In genomic region chr4:102860928-102861327, GRCh38 we compare ENCODE assay signal across 1 cellular context.
TF ChIP-seq lines count a peak whose summit lies in the region.

No MANE protein-coding gene starts in this region.

TF ChIP-seq in HepG2, 621 proteins besides CTCF, POLR2A, EP300 and RAD21:
- TF ChIP-seq GABPA (IDR thresholded peaks at IDR 0.05; ENCODE audit: low read depth, low read length) (no peak), GABPA (CRISPR knock-in tag; IDR thresholded peaks at IDR 0.05; ENCODE audit: low read depth) (no peak), ZNF572 (CRISPR knock-in tag; IDR thresholded peaks at IDR 0.05) (no peak), FOXJ3 (CRISPR knock-in tag; IDR thresholded peaks at IDR 0.05; ENCODE audit: borderline replicate concordance) (no peak), ZFYVE20 (CRISPR knock-in tag; IDR thresholded peaks at IDR 0.05; ENCODE audit: borderline replicate concordance, low read depth) (no peak), HOXA3 (CRISPR knock-in tag; IDR thresholded peaks at IDR 0.05) (no peak), TRIM24 (CRISPR knock-in tag; IDR thresholded peaks at IDR 0.05) (no peak), ZNF251 (CRISPR knock-in tag; IDR thresholded peaks at IDR 0.05) (no peak), TEAD3 (CRISPR knock-in tag; optimal IDR thresholded peaks at IDR 0.05; ENCODE audit: borderline replicate concordance) (no peak), TERF1 (CRISPR knock-in tag; IDR thresholded peaks at IDR 0.05) (no peak), HNRNPL (IDR thresholded peaks at IDR 0.05; ENCODE audit: low read depth, low read length) (no peak), ZNF282 (IDR thresholded peaks at IDR 0.05; ENCODE audit: partially characterized antibody) (no peak)
- TF ChIP-seq, protein P1, sequence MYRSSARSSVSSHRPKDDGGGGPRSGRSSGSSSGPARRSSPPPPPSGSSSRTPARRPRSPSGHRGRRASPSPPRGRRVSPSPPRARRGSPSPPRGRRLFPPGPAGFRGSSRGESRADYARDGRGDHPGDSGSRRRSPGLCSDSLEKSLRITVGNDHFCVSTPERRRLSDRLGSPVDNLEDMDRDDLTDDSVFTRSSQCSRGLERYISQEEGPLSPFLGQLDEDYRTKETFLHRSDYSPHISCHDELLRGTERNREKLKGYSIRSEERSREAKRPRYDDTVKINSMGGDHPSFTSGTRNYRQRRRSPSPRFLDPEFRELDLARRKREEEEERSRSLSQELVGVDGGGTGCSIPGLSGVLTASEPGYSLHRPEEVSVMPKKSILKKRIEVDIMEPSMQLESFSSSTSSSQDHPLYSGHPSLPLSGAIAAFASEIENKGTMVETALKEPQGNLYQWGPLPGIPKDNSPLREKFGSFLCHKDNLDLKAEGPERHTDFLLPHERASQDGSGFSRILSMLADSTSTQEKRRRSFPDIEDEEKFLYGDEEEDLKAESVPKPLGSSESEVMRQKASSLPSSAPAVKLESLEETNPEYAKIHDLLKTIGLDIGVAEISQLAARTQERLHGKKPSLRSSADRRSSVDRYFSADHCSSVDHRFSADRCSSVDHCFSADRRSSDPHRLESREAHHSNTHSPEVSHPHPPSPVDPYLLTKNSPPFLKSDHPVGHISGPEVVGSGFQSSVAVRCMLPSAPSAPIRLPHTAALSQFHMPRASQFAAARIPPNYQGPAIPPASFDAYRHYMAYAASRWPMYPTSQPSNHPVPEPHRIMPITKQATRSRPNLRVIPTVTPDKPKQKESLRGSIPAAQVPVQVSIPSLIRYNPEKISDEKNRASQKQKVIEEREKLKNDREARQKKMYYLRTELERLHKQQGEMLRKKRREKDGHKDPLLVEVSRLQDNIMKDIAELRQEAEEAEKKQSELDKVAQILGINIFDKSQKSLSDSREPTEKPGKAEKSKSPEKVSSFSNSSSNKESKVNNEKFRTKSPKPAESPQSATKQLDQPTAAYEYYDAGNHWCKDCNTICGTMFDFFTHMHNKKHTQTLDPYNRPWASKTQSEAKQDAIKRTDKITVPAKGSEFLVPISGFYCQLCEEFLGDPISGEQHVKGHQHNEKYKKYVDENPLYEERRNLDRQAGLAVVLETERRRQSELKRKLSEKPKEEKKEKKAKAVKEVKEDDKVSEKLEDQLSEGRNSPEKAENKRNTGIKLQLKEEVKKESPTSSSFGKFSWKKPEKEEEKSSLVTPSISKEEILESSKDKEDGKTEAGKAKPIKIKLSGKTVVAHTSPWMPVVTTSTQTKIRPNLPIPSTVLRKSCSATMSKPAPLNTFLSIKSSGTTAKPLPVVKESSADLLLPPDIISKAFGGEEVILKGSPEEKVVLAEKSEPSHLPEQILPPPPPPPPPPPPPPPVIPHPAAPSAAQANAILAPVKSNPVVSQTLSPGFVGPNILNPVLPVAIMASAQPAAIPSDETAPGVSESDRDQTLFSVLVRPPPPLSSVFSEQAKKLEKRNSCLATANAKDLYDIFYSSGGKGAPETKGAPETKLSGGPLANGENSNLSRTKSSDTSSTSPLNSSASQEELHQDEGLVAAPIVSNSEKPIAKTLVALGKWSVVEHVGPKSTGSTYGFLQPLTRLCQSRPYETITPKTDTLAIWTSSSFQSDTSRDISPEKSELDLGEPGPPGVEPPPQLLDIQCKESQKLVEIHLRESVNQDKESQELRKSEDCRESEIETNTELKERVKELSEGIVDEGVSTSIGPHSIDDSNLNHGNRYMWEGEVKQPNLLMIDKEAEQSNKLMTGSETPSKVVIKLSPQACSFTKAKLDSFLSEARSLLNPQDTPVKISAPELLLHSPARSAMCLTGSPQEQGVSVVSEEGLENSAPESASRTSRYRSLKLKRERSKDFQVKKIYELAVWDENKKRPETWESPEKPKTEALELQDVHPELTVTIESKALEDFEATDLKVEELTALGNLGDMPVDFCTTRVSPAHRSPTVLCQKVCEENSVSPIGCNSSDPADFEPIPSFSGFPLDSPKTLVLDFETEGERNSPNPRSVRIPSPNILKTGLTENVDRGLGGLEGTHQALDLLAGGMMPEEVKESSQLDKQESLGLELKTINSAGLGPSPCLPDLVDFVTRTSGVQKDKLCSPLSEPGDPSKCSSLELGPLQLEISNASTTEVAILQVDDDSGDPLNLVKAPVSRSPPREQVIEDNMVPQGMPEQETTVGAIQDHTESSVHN (CRISPR knock-in tag; IDR thresholded peaks at IDR 0.05): no peak
- TF ChIP-seq, protein P2, sequence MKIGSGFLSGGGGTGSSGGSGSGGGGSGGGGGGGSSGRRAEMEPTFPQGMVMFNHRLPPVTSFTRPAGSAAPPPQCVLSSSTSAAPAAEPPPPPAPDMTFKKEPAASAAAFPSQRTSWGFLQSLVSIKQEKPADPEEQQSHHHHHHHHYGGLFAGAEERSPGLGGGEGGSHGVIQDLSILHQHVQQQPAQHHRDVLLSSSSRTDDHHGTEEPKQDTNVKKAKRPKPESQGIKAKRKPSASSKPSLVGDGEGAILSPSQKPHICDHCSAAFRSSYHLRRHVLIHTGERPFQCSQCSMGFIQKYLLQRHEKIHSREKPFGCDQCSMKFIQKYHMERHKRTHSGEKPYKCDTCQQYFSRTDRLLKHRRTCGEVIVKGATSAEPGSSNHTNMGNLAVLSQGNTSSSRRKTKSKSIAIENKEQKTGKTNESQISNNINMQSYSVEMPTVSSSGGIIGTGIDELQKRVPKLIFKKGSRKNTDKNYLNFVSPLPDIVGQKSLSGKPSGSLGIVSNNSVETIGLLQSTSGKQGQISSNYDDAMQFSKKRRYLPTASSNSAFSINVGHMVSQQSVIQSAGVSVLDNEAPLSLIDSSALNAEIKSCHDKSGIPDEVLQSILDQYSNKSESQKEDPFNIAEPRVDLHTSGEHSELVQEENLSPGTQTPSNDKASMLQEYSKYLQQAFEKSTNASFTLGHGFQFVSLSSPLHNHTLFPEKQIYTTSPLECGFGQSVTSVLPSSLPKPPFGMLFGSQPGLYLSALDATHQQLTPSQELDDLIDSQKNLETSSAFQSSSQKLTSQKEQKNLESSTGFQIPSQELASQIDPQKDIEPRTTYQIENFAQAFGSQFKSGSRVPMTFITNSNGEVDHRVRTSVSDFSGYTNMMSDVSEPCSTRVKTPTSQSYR (CRISPR knock-in tag; IDR thresholded peaks at IDR 0.05; ENCODE audit: borderline replicate concordance): no peak
- TF ChIP-seq, protein P3, sequence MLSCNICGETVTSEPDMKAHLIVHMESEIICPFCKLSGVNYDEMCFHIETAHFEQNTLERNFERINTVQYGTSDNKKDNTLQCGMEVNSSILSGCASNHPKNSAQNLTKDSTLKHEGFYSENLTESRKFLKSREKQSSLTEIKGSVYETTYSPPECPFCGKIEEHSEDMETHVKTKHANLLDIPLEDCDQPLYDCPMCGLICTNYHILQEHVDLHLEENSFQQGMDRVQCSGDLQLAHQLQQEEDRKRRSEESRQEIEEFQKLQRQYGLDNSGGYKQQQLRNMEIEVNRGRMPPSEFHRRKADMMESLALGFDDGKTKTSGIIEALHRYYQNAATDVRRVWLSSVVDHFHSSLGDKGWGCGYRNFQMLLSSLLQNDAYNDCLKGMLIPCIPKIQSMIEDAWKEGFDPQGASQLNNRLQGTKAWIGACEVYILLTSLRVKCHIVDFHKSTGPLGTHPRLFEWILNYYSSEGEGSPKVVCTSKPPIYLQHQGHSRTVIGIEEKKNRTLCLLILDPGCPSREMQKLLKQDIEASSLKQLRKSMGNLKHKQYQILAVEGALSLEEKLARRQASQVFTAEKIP (CRISPR knock-in tag; IDR thresholded peaks at IDR 0.05; ENCODE audit: borderline replicate concordance): no peak
- TF ChIP-seq, protein P4, sequence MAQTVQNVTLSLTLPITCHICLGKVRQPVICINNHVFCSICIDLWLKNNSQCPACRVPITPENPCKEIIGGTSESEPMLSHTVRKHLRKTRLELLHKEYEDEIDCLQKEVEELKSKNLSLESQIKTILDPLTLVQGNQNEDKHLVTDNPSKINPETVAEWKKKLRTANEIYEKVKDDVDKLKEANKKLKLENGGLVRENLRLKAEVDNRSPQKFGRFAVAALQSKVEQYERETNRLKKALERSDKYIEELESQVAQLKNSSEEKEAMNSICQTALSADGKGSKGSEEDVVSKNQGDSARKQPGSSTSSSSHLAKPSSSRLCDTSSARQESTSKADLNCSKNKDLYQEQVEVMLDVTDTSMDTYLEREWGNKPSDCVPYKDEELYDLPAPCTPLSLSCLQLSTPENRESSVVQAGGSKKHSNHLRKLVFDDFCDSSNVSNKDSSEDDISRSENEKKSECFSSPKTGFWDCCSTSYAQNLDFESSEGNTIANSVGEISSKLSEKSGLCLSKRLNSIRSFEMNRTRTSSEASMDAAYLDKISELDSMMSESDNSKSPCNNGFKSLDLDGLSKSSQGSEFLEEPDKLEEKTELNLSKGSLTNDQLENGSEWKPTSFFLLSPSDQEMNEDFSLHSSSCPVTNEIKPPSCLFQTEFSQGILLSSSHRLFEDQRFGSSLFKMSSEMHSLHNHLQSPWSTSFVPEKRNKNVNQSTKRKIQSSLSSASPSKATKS (CRISPR knock-in tag; IDR thresholded peaks at IDR 0.05): no peak
